8 cellular contexts compared by ENCODE assay signal in the genomic region with DNA sequence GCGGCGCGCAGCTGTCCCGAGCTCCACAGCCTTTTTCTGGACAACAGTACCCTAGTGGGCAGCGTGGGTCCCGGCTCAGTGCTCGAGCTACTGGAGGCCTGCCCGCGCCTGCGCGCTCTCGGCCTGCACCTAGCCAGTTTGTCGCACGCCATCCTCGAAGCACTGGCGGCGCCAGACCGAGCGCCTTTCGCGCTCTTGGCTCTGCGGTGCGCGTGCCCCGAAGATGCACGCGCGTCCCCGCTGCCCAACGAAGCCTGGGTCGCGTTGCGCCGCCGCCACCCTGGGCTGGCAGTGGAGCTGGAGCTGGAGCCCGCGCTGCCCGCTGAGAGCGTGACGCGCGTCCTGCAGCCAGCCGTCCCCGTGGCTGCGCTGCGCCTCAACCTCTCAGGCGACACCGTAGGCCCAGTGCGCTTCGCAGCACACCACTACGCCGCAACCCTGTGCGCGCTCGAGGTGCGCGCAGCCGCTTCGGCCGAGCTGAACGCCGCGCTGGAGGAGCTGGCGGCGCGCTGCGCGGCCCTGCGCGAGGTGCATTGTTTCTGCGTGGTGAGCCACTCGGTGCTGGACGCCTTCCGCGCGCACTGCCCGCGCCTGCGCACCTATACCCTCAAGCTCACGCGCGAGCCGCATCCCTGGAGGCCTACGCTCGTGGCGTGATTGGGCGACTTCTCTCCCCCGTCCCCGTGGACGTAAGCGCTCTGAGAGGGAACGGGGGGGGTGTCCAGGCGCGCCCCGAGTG. TPM values are rescaled to one million over a fixed set of nuclear protein-coding genes. Genes with fewer than 3 reads are reported as not detected.
DNase-seq lines count a peak whose midpoint lies in the region; ATAC-seq and TF ChIP-seq lines count a peak whose summit lies in the region.

No MANE protein-coding gene starts in this region.

- peaks cover 0 to 6% of the 10 kb centered on the region in 2 donors for H3K36me3 Mint-ChIP-seq in activated T-cell treated with anti-CD3 and anti-CD28 coated beads, Interleukin-2, amount 50 U/mL, for 72 hours (ENCODE audit: insufficient read depth in 2 of 2)

- peaks cover 49% of the 10 kb centered on the region for H3K4me1 Mint-ChIP-seq in activated T-cell treated with anti-CD3 and anti-CD28 coated beads, Interleukin-2, amount 50 U/mL, for 72 hours (ENCODE audit: low read depth)

- H3K27me3 ChIP-seq in Karpas-422 (ENCODE audit: low read length) = no peaks in the 10 kb centered on the region

- ATAC-seq in activated T-cell treated with anti-CD3 and anti-CD28 coated beads, Interleukin-2, amount 50 U/mL, for 72 hours (replicated peaks in 1 of 2) = peak; percentile 3 to 8
- ATAC-seq in HG03342 (IDR thresholded peaks at IDR 0.05; ENCODE audit: unreplicated experiment) (no peak), HG02840 (IDR thresholded peaks at IDR 0.05; ENCODE audit: low FRiP score, unreplicated experiment) (no peak)

- H3K4me3 ChIP-seq in AG10803 (ENCODE audit: low read length) (no peak overlapping the region), Karpas-422 (ENCODE audit: low read length) (peak overlapping the region; percentile 25; the same call in 1 of the 2 replicates)

- no peak for TF ChIP-seq CTCF in AG10803 (conservative IDR thresholded peaks at IDR 0.05; ENCODE audit: low read length)

- peak overlapping the region; percentile 62 to 75 for H3K4me3 Mint-ChIP-seq in activated T-cell treated with anti-CD3 and anti-CD28 coated beads, Interleukin-2, amount 50 U/mL, for 72 hours

- H3K4me1 ChIP-seq in Karpas-422 (ENCODE audit: low read length) = peaks cover 35% of the 10 kb centered on the region

- no peaks in the 10 kb centered on the region for H3K36me3 ChIP-seq in Karpas-422 (ENCODE audit: insufficient read depth, low read length)

- H2AFZ ChIP-seq in Karpas-422 (ENCODE audit: low read length) = no peak overlapping the region

- no peak overlapping the region for H3K27ac Mint-ChIP-seq in activated T-cell treated with anti-CD3 and anti-CD28 coated beads, Interleukin-2, amount 50 U/mL, for 72 hours

- H3K79me2 ChIP-seq in Karpas-422 (ENCODE audit: low read length) = no peaks in the 10 kb centered on the region

- peak overlapping the region; percentile 38 for H3K4me2 ChIP-seq in Karpas-422 (ENCODE audit: low read depth, low read length, poor library complexity, severe bottlenecking)

- peaks cover 38% of the 10 kb centered on the region for H3K27me3 Mint-ChIP-seq in activated T-cell treated with anti-CD3 and anti-CD28 coated beads, Interleukin-2, amount 50 U/mL, for 72 hours (ENCODE audit: low read depth)

- H3K9ac ChIP-seq in Karpas-422 (ENCODE audit: low read length) = no peak overlapping the region

- no peaks in the 10 kb centered on the region for H3K9me3 Mint-ChIP-seq in activated T-cell treated with anti-CD3 and anti-CD28 coated beads, Interleukin-2, amount 50 U/mL, for 72 hours

- H4K20me1 ChIP-seq in Karpas-422 (ENCODE audit: insufficient read depth, low read depth, low read length) = peaks cover 18% of the 10 kb centered on the region; the same call in 1 of the 2 replicates

- H3K9me2 ChIP-seq in Karpas-422 (replicated peaks; ENCODE audit: insufficient read depth, low read length) = no peaks in the 10 kb centered on the region

- H3K27ac ChIP-seq in Karpas-422 (ENCODE audit: low read length) = no peak overlapping the region

- intact Hi-C loops in head of caudate nucleus (cut with DNase I) (no loop called here), posterior cingulate gyrus (cut with DNase I) (no loop called here)

- peak; percentile 39 for DNase-seq in AG10803 (ENCODE audit: low read depth)
- DNase-seq in Karpas-422 = no peak
- peak; percentile 60 to 61 for DNase-seq in activated T-cell treated with anti-CD3 and anti-CD28 coated beads, Interleukin-2, amount 50 U/mL, for 72 hours
- DNase-seq in head of caudate nucleus = peak; percentile 71 to 93 (median 86)
- DNase-seq in posterior cingulate gyrus = peak; percentile 64 to 98 (median 88)
- DNase-seq in AML-193 (lab: John Stamatoyannopoulos, UW) = no peak

- no peaks in the 10 kb centered on the region for H3K9me3 ChIP-seq in Karpas-422 (ENCODE audit: low read length)

RNA-seq across cellular contexts. Expression of a gene that starts 1.2 kb away (rescaled TPM):
- total RNA-seq in Karpas-422 (2014; rRNA removed; shearing (Covaris generic); ENCODE audit: low replicate concordance) = 12.4 and 15.2 TPM in 2 replicates
- total RNA-seq in activated T-cell treated with anti-CD3 and anti-CD28 coated beads, Interleukin-2, amount 50 U/mL, for 72 hours = 10 to 100 TPM; 63.4 to 87.7 TPM

RNA-seq across cellular contexts. Expression of a gene that starts 3.6 kb away (rescaled TPM):
- total RNA-seq in Karpas-422 (2014; rRNA removed; shearing (Covaris generic); ENCODE audit: low replicate concordance) = 2.6 and 14.6 TPM in 2 replicates
- 10 to 100 TPM; 32.1 to 37.1 TPM for total RNA-seq in activated T-cell treated with anti-CD3 and anti-CD28 coated beads, Interleukin-2, amount 50 U/mL, for 72 hours

RNA-seq across cellular contexts. Expression of a gene that starts 3.6 kb away (rescaled TPM):
- total RNA-seq in Karpas-422 (2014; rRNA removed; shearing (Covaris generic); ENCODE audit: low replicate concordance) = 11.4 and 14.7 TPM in 2 replicates
- 10 to 100 TPM; 38.1 to 50.7 TPM for total RNA-seq in activated T-cell treated with anti-CD3 and anti-CD28 coated beads, Interleukin-2, amount 50 U/mL, for 72 hours

RNA-seq across cellular contexts. Expression of a gene that starts 7.0 kb away (rescaled TPM):
- total RNA-seq in Karpas-422 (2014; rRNA removed; shearing (Covaris generic); ENCODE audit: low replicate concordance) = 0.15 and 1.8 TPM in 2 replicates
- 10 to 100 TPM; 21.6 to 30.6 TPM for total RNA-seq in activated T-cell treated with anti-CD3 and anti-CD28 coated beads, Interleukin-2, amount 50 U/mL, for 72 hours

RNA-seq across cellular contexts. Expression of a gene that starts 12.5 kb away (rescaled TPM):
- total RNA-seq in Karpas-422 (2014; rRNA removed; shearing (Covaris generic); ENCODE audit: low replicate concordance) = 1.4 and 1.8 TPM in 2 replicates
- total RNA-seq in activated T-cell treated with anti-CD3 and anti-CD28 coated beads, Interleukin-2, amount 50 U/mL, for 72 hours = 1 to 10 TPM; 5.7 to 7.5 TPM

Comparison
In these comparisons a context has a peak if more than half of its experiments do, and no peak if none do; other contexts are left out.
1. DNase-seq: peak in AG10803 (single experiment), activated T-cell treated with anti-CD3 and anti-CD28 coated beads, Interleukin-2, amount 50 U/mL, for 72 hours (2 of 2), head of caudate nucleus (42 of 42) and posterior cingulate gyrus (10 of 10); none in Karpas-422 (single experiment) and AML-193 (0 of 2).
2. ATAC-seq: peak in activated T-cell treated with anti-CD3 and anti-CD28 coated beads, Interleukin-2, amount 50 U/mL, for 72 hours (2 of 2); none in HG03342 (single experiment) and HG02840 (single experiment).